17 cellular contexts compared by ENCODE assay signal in genomic region chr3:107265526-107265925, GRCh38.
"Had no signal": no experiment of that assay in that cellular context is flagged by ENCODE, and none has a peak within 500 bp of the region (broad histone marks: within the 10 kb centered on the region; RNA-seq: fewer than 3 reads in every experiment).

No MANE protein-coding gene starts in this region.

- H3K27me3 ChIP-seq: esophagus muscularis mucosa, neural progenitor cell, right lobe of liver, tibial artery, uterus had no signal

- H3K9me3 ChIP-seq: esophagus muscularis mucosa, lower lobe of right lung, psoas muscle, right lobe of liver, tibial artery, uterus had no signal

- H3K27ac Mint-ChIP-seq: activated CD4-positive, alpha-beta T cell treated with anti-CD3 and anti-CD28 coated beads, Interleukin-2, amount 10 ng/mL, durations not matched to agents 7 days and 5 days; activated naive CD4-positive, alpha-beta T cell treated with anti-CD3 and anti-CD28 coated beads, Interleukin-2, amount 50 U/mL, for 72 hours; activated T-cell treated with anti-CD3 and anti-CD28 coated beads, Interleukin-2, amount 50 U/mL, for 72 hours; naive B cell; neural progenitor cell; stimulated activated naive CD8-positive, alpha-beta T cell treated with anti-CD3 and anti-CD28 coated beads, Interleukin-15, Interleukin-2, amounts not matched to agents 100 ng/mL and 50 ng/mL, for 24 hours had no signal

- ATAC-seq: activated naive CD4-positive, alpha-beta T cell treated with anti-CD3 and anti-CD28 coated beads, Interleukin-2, amount 50 U/mL, for 72 hours; activated T-cell treated with anti-CD3 and anti-CD28 coated beads, Interleukin-2, amount 50 U/mL, for 72 hours; left cardiac atrium; psoas muscle; right lobe of liver had no signal

- H3K27me3 Mint-ChIP-seq: naive B cell; stimulated activated naive CD8-positive, alpha-beta T cell treated with anti-CD3 and anti-CD28 coated beads, Interleukin-15, Interleukin-2, amounts not matched to agents 100 ng/mL and 50 ng/mL, for 24 hours had no signal

- H3K27ac ChIP-seq: esophagus muscularis mucosa, lower lobe of right lung, neural progenitor cell, psoas muscle, right lobe of liver, tibial artery, uterus had no signal

- DNase-seq: activated CD4-positive, alpha-beta T cell treated with anti-CD3 and anti-CD28 coated beads, Interleukin-2, amount 10 ng/mL, durations not matched to agents 7 days and 5 days; activated CD8-positive, alpha-beta memory T cell treated with anti-CD3 and anti-CD28 coated beads, Interleukin-2, amount 50 U/mL, for 48 hours; activated gamma-delta T cell; activated T-cell treated with anti-CD3 and anti-CD28 coated beads, Interleukin-2, amount 50 U/mL, for 72 hours; glutamatergic neuron; left cardiac atrium; lower lobe of right lung; naive B cell; psoas muscle; right lobe of liver; T-helper 2 cell; tibial artery; uterus had no signal

- H3K9me3 Mint-ChIP-seq: activated CD4-positive, alpha-beta T cell treated with anti-CD3 and anti-CD28 coated beads, Interleukin-2, amount 10 ng/mL, durations not matched to agents 7 days and 5 days; activated naive CD4-positive, alpha-beta T cell treated with anti-CD3 and anti-CD28 coated beads, Interleukin-2, amount 50 U/mL, for 72 hours; activated T-cell treated with anti-CD3 and anti-CD28 coated beads, Interleukin-2, amount 50 U/mL, for 72 hours; neural progenitor cell; stimulated activated naive CD8-positive, alpha-beta T cell treated with anti-CD3 and anti-CD28 coated beads, Interleukin-15, Interleukin-2, amounts not matched to agents 100 ng/mL and 50 ng/mL, for 24 hours had no signal

- H3K36me3 ChIP-seq: esophagus muscularis mucosa, lower lobe of right lung, neural progenitor cell, right lobe of liver, tibial artery had no signal

- H3K36me3 Mint-ChIP-seq: activated naive CD4-positive, alpha-beta T cell treated with anti-CD3 and anti-CD28 coated beads, Interleukin-2, amount 50 U/mL, for 72 hours; naive B cell; neural progenitor cell had no signal

- H3K4me3 ChIP-seq: esophagus muscularis mucosa, lower lobe of right lung, neural progenitor cell, psoas muscle, right lobe of liver, tibial artery, uterus had no signal

- H3K9ac ChIP-seq: neural progenitor cell had no signal

- H3K4me3 Mint-ChIP-seq: activated CD4-positive, alpha-beta T cell treated with anti-CD3 and anti-CD28 coated beads, Interleukin-2, amount 10 ng/mL, durations not matched to agents 7 days and 5 days; activated T-cell treated with anti-CD3 and anti-CD28 coated beads, Interleukin-2, amount 50 U/mL, for 72 hours; naive B cell; neural progenitor cell; stimulated activated naive CD8-positive, alpha-beta T cell treated with anti-CD3 and anti-CD28 coated beads, Interleukin-15, Interleukin-2, amounts not matched to agents 100 ng/mL and 50 ng/mL, for 24 hours had no signal

- H3K4me1 ChIP-seq: psoas muscle, right lobe of liver, uterus had no signal

- H3K4me1 Mint-ChIP-seq: naive B cell, neural progenitor cell had no signal
